Comparison of ENCODE assay signal across 8 cellular contexts in the genomic region with DNA sequence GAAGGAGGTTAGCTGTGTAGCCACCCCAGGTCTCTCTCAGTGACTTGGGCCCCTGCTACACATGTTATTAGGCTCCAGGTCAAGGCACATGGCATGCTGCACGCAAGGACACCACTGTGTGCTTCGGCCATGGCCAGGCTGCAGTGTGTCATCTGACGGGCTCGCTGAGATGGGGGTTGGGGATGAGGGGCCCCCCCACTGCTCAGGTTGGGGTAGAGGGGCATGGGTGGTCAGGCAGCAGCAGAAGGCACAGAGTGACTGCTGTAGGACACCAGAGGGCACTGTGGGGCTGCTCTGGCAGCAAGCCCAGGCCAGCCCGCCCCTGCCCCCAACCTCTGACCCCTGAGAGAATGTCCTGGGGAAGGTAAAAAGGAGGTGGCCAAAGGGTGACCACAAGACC. TPM values are rescaled to one million over a fixed set of nuclear protein-coding genes. Genes with fewer than 3 reads are reported as not detected.
DNase-seq lines count a peak whose midpoint lies in the region; ATAC-seq, FAIRE-seq and TF ChIP-seq lines count a peak whose summit lies in the region.

No MANE protein-coding gene starts in this region.

- DNase-seq in heart left ventricle = no peak
- no peak for DNase-seq in Right ventricle myocardium inferior (ENCODE audit: missing footprints)
- no peak for DNase-seq in T-helper 17 cell
- DNase-seq in right cardiac atrium = no peak
- no peak for DNase-seq in upper lobe of right lung
- DNase-seq in urothelium cell line (ENCODE audit: low spot score) = no peak
- no peak for DNase-seq in SHP77 treated with DMSO at 0.1 percent for 48 hours (lab: John Stamatoyannopoulos, UW)

- whole genome bisulfite sequencing in heart left ventricle, 4 donors = 59 to 87% (median 75%) methylated on average over 3 to 5 of the region's 5 CpGs
- 73% methylated on average over 5 of the region's 5 CpGs for WGBS in right cardiac atrium

- H3K9me3 ChIP-seq in heart left ventricle (no peaks in the 10 kb centered on the region), T-helper 17 cell (ENCODE audit: control insufficient read depth, low read length, poor library complexity, severe bottlenecking) (no peaks in the 10 kb centered on the region), right cardiac atrium (ENCODE audit: control insufficient read depth, low read length) (no peaks in the 10 kb centered on the region), upper lobe of right lung (no peaks in the 10 kb centered on the region)

- H3K27ac Mint-ChIP-seq in T-helper 17 cell = peak overlapping the region; percentile 79

- intact Hi-C loops in heart left ventricle (cut with DNase I) (loop anchor here in 6 of 10 donors (5.0 to 10.0 kb wide), 6 partner anchors 37 to 375 kb away; partner anchors contain the start of genes ELL (in 1 of the 6), REX1BD (in 1 of the 6) and UBA52 (in 1 of the 6)), Right ventricle myocardium inferior (cut with DNase I) (no loop called here), right cardiac atrium (cut with DNase I) (loop anchor here in 2 of 4 donors (5.0 to 10.0 kb wide), 2 partner anchors 52 to 95 kb away; partner anchors contain the start of gene ELL (in 1 of the 2)), upper lobe of right lung (cut with DNase I) (no loop called here)

- H3K27ac ChIP-seq in heart left ventricle (peak overlapping the region in 1 of 12 donors; percentile 43), right cardiac atrium (ENCODE audit: low read length) (no peak overlapping the region), upper lobe of right lung (no peak overlapping the region)

- H3K4me3 Mint-ChIP-seq in T-helper 17 cell = no peak overlapping the region

- peaks cover 0 to 35% (median 13%) of the 10 kb centered on the region in 9 donors for H3K36me3 ChIP-seq in heart left ventricle
- peaks cover 19% of the 10 kb centered on the region for H3K36me3 ChIP-seq in upper lobe of right lung

- no peak overlapping the region for H3K4me3 ChIP-seq in heart left ventricle
- H3K4me3 ChIP-seq in right cardiac atrium (ENCODE audit: low read length) = no peak overlapping the region
- H3K4me3 ChIP-seq in upper lobe of right lung = no peak overlapping the region

- ATAC-seq in heart left ventricle (peak in 2 of 4 donors; percentile 23 to 31), Right ventricle myocardium inferior (no peak), T-helper 17 cell (no peak), right cardiac atrium (peak; percentile 10 to 28), upper lobe of right lung (peak; percentile 39), GM18502 (IDR thresholded peaks at IDR 0.05; ENCODE audit: poor library complexity, unreplicated experiment) (no peak)

- H3K4me1 ChIP-seq in heart left ventricle = peaks cover 9 to 71% (median 59%) of the 10 kb centered on the region in 12 donors
- H3K4me1 ChIP-seq in right cardiac atrium (ENCODE audit: control insufficient read depth, insufficient read depth, low read length) = peaks cover 15% of the 10 kb centered on the region
- peaks cover 47% of the 10 kb centered on the region for H3K4me1 ChIP-seq in upper lobe of right lung

- no peaks in the 10 kb centered on the region for H3K36me3 Mint-ChIP-seq in T-helper 17 cell (ENCODE audit: low read depth)

- FAIRE-seq in urothelium cell line (lab: Jason Lieb, UNC) = no peak

- H3K4me1 Mint-ChIP-seq in T-helper 17 cell = peaks cover 41% of the 10 kb centered on the region

- TF ChIP-seq CTCF in heart left ventricle (IDR thresholded peaks at IDR 0.05) (peak in 11 of 12 donors; percentile 28 to 62 (median 43)), upper lobe of right lung (IDR thresholded peaks at IDR 0.05) (peak; percentile 46)

- H3K27me3 Mint-ChIP-seq in T-helper 17 cell = no peaks in the 10 kb centered on the region

- no peak for TF ChIP-seq POLR2A in heart left ventricle (IDR thresholded peaks at IDR 0.05)

- no peaks in the 10 kb centered on the region for H3K27me3 ChIP-seq in heart left ventricle
- no peaks in the 10 kb centered on the region for H3K27me3 ChIP-seq in right cardiac atrium (ENCODE audit: control insufficient read depth, insufficient read depth)
- no peaks in the 10 kb centered on the region for H3K27me3 ChIP-seq in upper lobe of right lung

RNA-seq across cellular contexts. Expression of gene ISYNA1, which starts 32.2 kb away (rescaled TPM):
- total RNA-seq in heart left ventricle (10 to 100 TPM; 17.6 to 60.6 (median 24.0) TPM), Right ventricle myocardium inferior (26.0 TPM), T-helper 17 cell (10 to 100 TPM; 37.6 to 39.6 TPM), right cardiac atrium (10 to 100 TPM; 36.9 to 55.4 (median 45.3) TPM), upper lobe of right lung (34.6 TPM)
- polyA plus RNA-seq in heart left ventricle (10 to 100 TPM; 14.0 to 52.6 TPM), right cardiac atrium (50.7 TPM)

RNA-seq across cellular contexts. Expression of gene SSBP4, which starts 51.0 kb away (rescaled TPM):
- 10 to 100 TPM; 23.5 to 89.8 (median 29.4) TPM for total RNA-seq in heart left ventricle
- polyA plus RNA-seq in heart left ventricle = 10 to 100 TPM; 29.1 to 37.3 TPM
- 36.2 TPM for total RNA-seq in Right ventricle myocardium inferior
- 100 to 1,000 TPM; 112 to 113 TPM for total RNA-seq in T-helper 17 cell
- total RNA-seq in right cardiac atrium = 10 to 100 TPM; 32.7 to 40.0 (median 37.8) TPM
- polyA plus RNA-seq in right cardiac atrium = 36.2 TPM
- 57.3 TPM for total RNA-seq in upper lobe of right lung

RNA-seq across cellular contexts. Expression of gene ELL, which starts 51.7 kb away (rescaled TPM):
- total RNA-seq in heart left ventricle (10 to 100 TPM in 4 of 9 donors, 1 to 10 TPM in 5; 5.9 to 17.8 (median 9.1) TPM), Right ventricle myocardium inferior (8.4 TPM), T-helper 17 cell (10 to 100 TPM; 51.0 to 62.8 TPM), right cardiac atrium (10 to 100 TPM; 12.6 to 19.0 (median 14.0) TPM), upper lobe of right lung (17.7 TPM)
- polyA plus RNA-seq in heart left ventricle (1 to 10 TPM; 6.2 to 7.3 TPM), right cardiac atrium (9.3 TPM)

Comparison
In these comparisons a context has a peak if more than half of its experiments do, and no peak if none do; other contexts are left out.
1. ATAC-seq: peak in right cardiac atrium (2 of 2) and upper lobe of right lung (single experiment); none in Right ventricle myocardium inferior (single experiment), T-helper 17 cell (single experiment) and GM18502 (single experiment).
2. intact Hi-C loops: an anchor here in heart left ventricle (5.0 to 10.0 kb wide); none called in Right ventricle myocardium inferior and upper lobe of right lung.